Comparison of ENCODE assay signal across 27 cellular contexts in the genomic region with DNA sequence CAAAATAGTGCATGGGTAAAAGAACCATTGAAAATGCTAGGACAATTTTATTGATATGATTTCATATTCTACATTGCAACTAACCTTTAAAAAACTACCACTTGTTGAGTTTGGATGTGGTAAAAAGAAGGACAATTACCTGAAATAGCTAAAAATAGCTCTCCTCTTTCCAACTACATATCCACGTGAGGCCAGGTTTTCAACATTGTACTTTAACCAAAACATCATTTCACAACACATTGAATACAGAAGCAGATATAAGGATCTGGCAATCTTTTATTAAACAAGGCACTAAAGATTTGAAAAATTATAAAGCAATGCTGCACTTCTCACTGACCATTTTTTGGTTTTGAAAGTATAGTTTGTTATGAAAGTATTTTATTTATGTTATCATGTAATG.
"Had no signal": no experiment of that assay in that cellular context is flagged by ENCODE, and none has a peak within 500 bp of the region (broad histone marks: within the 10 kb centered on the region; RNA-seq: fewer than 3 reads in every experiment).

No MANE protein-coding gene starts in this region.

- H3K9me3 ChIP-seq: stomach, suprapubic skin, testis, thoracic aorta, thyroid gland, tibial artery, transverse colon, upper lobe of left lung, upper lobe of right lung, uterus, vagina had no signal

- H3K27ac ChIP-seq: stomach, suprapubic skin, testis, thoracic aorta, thyroid gland, tibial artery, tibial nerve, transverse colon, upper lobe of left lung, upper lobe of right lung, uterus, vagina had no signal

- H3K4me1 ChIP-seq: testis, transverse colon, upper lobe of right lung, uterus, vagina had no signal

- H3K36me3 ChIP-seq: stomach, suprapubic skin, thoracic aorta, thyroid gland, tibial artery, tibial nerve, transverse colon, upper lobe of left lung, upper lobe of right lung, uterus, vagina had no signal

- ATAC-seq: stimulated activated effector memory CD8-positive, alpha-beta T cell treated with anti-CD3 and anti-CD28 coated beads, Interleukin-12 subunit alpha, Interleukin-12 subunit beta, amount 100 ng/mL, for 72 hours; stimulated activated memory B cell treated with anti-CD40 and anti-IgM and Interleukin-4, amounts not matched to agents 10 μg/mL and 1 μg/mL and 100 μg/mL, for 72 hours; stimulated activated naive B cell treated with anti-CD40 and anti-IgM and Interleukin-4, amounts not matched to agents 10 μg/mL and 1 μg/mL and 100 μg/mL, for 72 hours; stimulated activated naive CD8-positive, alpha-beta T cell treated with anti-CD3 and anti-CD28 coated beads, Interleukin-15, amount 100 ng/mL, for 72 hours; stimulated activated naive CD8-positive, alpha-beta T cell treated with anti-CD3 and anti-CD28 coated beads, Interleukin-15, Interleukin-2, amounts not matched to agents 100 U/mL and 50 U/mL, for 24 hours; upper lobe of right lung had no signal

- DNase-seq: stimulated activated CD4-positive, alpha-beta T cell treated with anti-CD3 and anti-CD28 coated beads, Interleukin-2, amount 100 ng/mL, for 48 hours; stimulated activated CD4-positive, alpha-beta T cell treated with anti-CD3 and anti-CD28 coated beads, Interleukin-4, amount 100 ng/mL, for 1 hour; stimulated activated CD4-positive, alpha-beta T cell treated with anti-CD3 and anti-CD28 coated beads, Interleukin-4, amount 100 ng/mL, for 24 hours; stimulated activated CD4-positive, alpha-beta T cell treated with anti-CD3 and anti-CD28 coated beads, Interleukin-4, amount 100 ng/mL, for 4 hours; stimulated activated CD8-positive, alpha-beta memory T cell treated with anti-CD3 and anti-CD28 coated beads, Interleukin-4, amount 100 ng/mL, for 48 hours; stimulated activated naive B cell treated with anti-CD40 and anti-IgM and Interleukin-4, amounts not matched to agents 10 μg/mL and 1 μg/mL and 100 μg/mL, for 72 hours; stimulated activated naive CD4-positive, alpha-beta T cell; stimulated activated naive CD4-positive, alpha-beta T cell treated with Interleukin-2 at 50 U/mL for 16 hours; stimulated activated naive CD8-positive, alpha-beta T cell treated with anti-CD3 and anti-CD28 coated beads, Interleukin-15, amount 100 ng/mL, for 72 hours; stimulated activated naive CD8-positive, alpha-beta T cell treated with anti-CD3 and anti-CD28 coated beads, Interleukin-15, Interleukin-2, amounts not matched to agents 100 U/mL and 50 U/mL, for 24 hours; stomach; substantia nigra; testis; thyroid gland; tibial artery; transverse colon; trophoblast cell; upper lobe of left lung; upper lobe of right lung; uterus had no signal

- H3K4me3 ChIP-seq: stomach, suprapubic skin, testis, thoracic aorta, thyroid gland, tibial artery, tibial nerve, transverse colon, upper lobe of left lung, upper lobe of right lung, uterus, vagina had no signal

- FAIRE-seq: urothelium cell line had no signal

- H3K27me3 ChIP-seq: testis, thyroid gland, uterus, vagina had no signal
